Comparison of ENCODE assay signal across 15 cellular contexts in the genomic region with DNA sequence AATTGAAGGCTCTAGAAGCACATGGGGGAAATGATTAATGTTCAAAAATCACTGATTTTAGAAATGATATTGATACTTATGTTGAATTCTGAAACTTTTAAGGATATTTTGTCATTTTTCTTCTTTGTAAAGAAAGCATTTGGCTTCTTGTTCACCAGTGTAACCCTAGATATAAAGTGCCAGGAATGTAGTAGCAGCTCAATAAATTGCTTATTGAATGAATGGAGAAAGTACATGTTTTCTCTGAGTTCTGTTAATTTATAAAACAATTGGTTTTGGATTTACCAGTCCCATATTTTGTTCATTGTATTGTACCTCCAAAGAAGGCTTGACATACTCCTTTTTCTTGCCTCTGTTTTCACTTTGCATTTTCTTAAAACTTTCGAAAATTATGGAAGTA. TPM values are rescaled to one million over a fixed set of nuclear protein-coding genes. Genes with fewer than 3 reads are reported as not detected.
DNase-seq lines count a peak whose midpoint lies in the region; ATAC-seq, FAIRE-seq and TF ChIP-seq lines count a peak whose summit lies in the region.
"Had no signal": no experiment of that assay in that cellular context is flagged by ENCODE, and none has a peak within 500 bp of the region (broad histone marks: within the 10 kb centered on the region; RNA-seq: fewer than 3 reads in every experiment).

No MANE protein-coding gene starts in this region.

- no peak for DNase-seq in T-helper 2 cell treated with Interferon-gamma antibody and Interleukin-4, amounts not matched to agents 5 μg/mL and 100 μg/mL, for 36 hours (ENCODE audit: low spot score)
- no peak for DNase-seq in T-helper 2 cell
- DNase-seq in K562 (ENCODE audit: extremely low read depth in 1 of 4, low spot score in 3 of 4): no peak
- no peak for DNase-seq in neural crest cell (ENCODE audit: low read depth, low spot score)
- DNase-seq in small intestine: no peak
- no peak for DNase-seq in caudate nucleus (lab: John Stamatoyannopoulos, UW)
- DNase-seq: 8988T; amygdala; DMS79; mammary epithelial cell; NCI-H1930; stimulated activated CD4-positive, alpha-beta T cell treated with anti-CD3 and anti-CD28 coated beads, Interleukin-4, amount 100 ng/mL, for 24 hours had no signal

- intact Hi-C loops in K562 (cut with micrococcal nuclease): no loop called here

- CTCF ChIA-PET in K562 (lab: Yijun Ruan, JAX; ENCODE audit: low intra/inter-chr PET ratio): no interaction called here

- H3K4me3 Mint-ChIP-seq in T-helper 2 cell treated with Interferon-gamma antibody and Interleukin-4, amounts not matched to agents 5 μg/mL and 100 μg/mL, for 36 hours: peak overlapping the region; percentile 97
- H3K4me3 Mint-ChIP-seq in neural crest cell: peak overlapping the region; percentile 61

- H3K27me3 ChIP-seq in HUES48 (ENCODE audit: control insufficient read depth, insufficient read depth, low read length) (peaks cover 39% of the 10 kb centered on the region), K562 (ENCODE audit: control insufficient read depth in 2 of 2, insufficient read depth in 2 of 2, low read length in 2 of 2) (peaks cover 29 to 31% of the 10 kb centered on the region in 2 experiments), small intestine (ENCODE audit: control insufficient read depth in 2 of 2, insufficient read depth in 2 of 2, low read length in 2 of 2) (no peaks in the 10 kb centered on the region)

- H3K9ac ChIP-seq in HUES48 (ENCODE audit: low read depth, low read length) (no peak overlapping the region), K562 (ENCODE audit: insufficient read depth in 1 of 2, low read depth in 2 of 2, low read length in 2 of 2) (no peak overlapping the region)

- no peak for TF ChIP-seq POLR2A in K562 (conservative IDR thresholded peaks at IDR 0.05)

- no peak overlapping the region for H2AFZ ChIP-seq in K562 (ENCODE audit: low read depth, low read length)

- no TSS peak for BruUV-seq in K562 (replicated peaks; lab: Mats Ljungman, UMichigan)

- no peak for TF ChIP-seq EP300 in K562 (IDR thresholded peaks at IDR 0.05; ENCODE audit: low read length)

- no peaks in the 10 kb centered on the region for H3K9me3 Mint-ChIP-seq in T-helper 2 cell treated with Interferon-gamma antibody and Interleukin-4, amounts not matched to agents 5 μg/mL and 100 μg/mL, for 36 hours
- no peaks in the 10 kb centered on the region for H3K9me3 Mint-ChIP-seq in neural crest cell

- 0% methylated on average over 1 of the region's 1 CpG for WGBS in K562 (ENCODE audit: insufficient coverage, low coverage, missing lambda C conversion rate)
- 82 to 95% (median 89%) methylated on average over 1 of the region's 1 CpG for WGBS in small intestine, 3 donors

- no peak for TF ChIP-seq RAD21 in K562 (CRISPR knock-in tag; conservative IDR thresholded peaks at IDR 0.05 in 1 of 2, IDR thresholded peaks at IDR 0.05 in 1 of 2)

- POLR2A ChIA-PET in K562 (lab: Yijun Ruan, JAX): no interaction called here

- H3K4me1 Mint-ChIP-seq in T-helper 2 cell treated with Interferon-gamma antibody and Interleukin-4, amounts not matched to agents 5 μg/mL and 100 μg/mL, for 36 hours (ENCODE audit: low read depth): peaks cover 61% of the 10 kb centered on the region
- peaks cover 38% of the 10 kb centered on the region for H3K4me1 Mint-ChIP-seq in neural crest cell

- H3K36me3 ChIP-seq in HUES48 (ENCODE audit: control insufficient read depth, insufficient read depth, low read length) (no peaks in the 10 kb centered on the region), K562 (ENCODE audit: control insufficient read depth, insufficient read depth, low read length) (no peaks in the 10 kb centered on the region), small intestine (ENCODE audit: control insufficient read depth in 2 of 2, insufficient read depth in 2 of 2, low read length in 2 of 2) (no peaks in the 10 kb centered on the region)

- H3K27ac Mint-ChIP-seq in T-helper 2 cell treated with Interferon-gamma antibody and Interleukin-4, amounts not matched to agents 5 μg/mL and 100 μg/mL, for 36 hours: peak overlapping the region; percentile 88
- H3K27ac Mint-ChIP-seq in neural crest cell (ENCODE audit: unreplicated experiment): no peak overlapping the region

- H3K4me3 ChIP-seq in HUES48 (ENCODE audit: low read depth, low read length) (peak overlapping the region; percentile 82; the same call in 1 of the 2 replicates), K562 (no peak overlapping the region), small intestine (ENCODE audit: low read depth in 1 of 2, low read length in 2 of 2) (no peak overlapping the region)

- H3K4me2 ChIP-seq in K562 (ENCODE audit: insufficient read depth, low read length): no peak overlapping the region

- peaks cover 19% of the 10 kb centered on the region for H3K36me3 Mint-ChIP-seq in T-helper 2 cell treated with Interferon-gamma antibody and Interleukin-4, amounts not matched to agents 5 μg/mL and 100 μg/mL, for 36 hours (ENCODE audit: low read depth)
- H3K36me3 Mint-ChIP-seq in neural crest cell (ENCODE audit: low read depth): no peaks in the 10 kb centered on the region

- no peaks in the 10 kb centered on the region for H3K9me1 ChIP-seq in K562 (ENCODE audit: control insufficient read depth, insufficient read depth, low read length)

- H3K9me3 ChIP-seq in HUES48 (ENCODE audit: control insufficient read depth, insufficient read depth, low read length) (no peaks in the 10 kb centered on the region), K562 (replicated peaks; ENCODE audit: control insufficient read depth, insufficient read depth, low read depth, low read length) (no peaks in the 10 kb centered on the region), small intestine (ENCODE audit: control insufficient read depth, low read depth) (no peaks in the 10 kb centered on the region)

- peaks cover 2% of the 10 kb centered on the region for H3K27me3 Mint-ChIP-seq in T-helper 2 cell treated with Interferon-gamma antibody and Interleukin-4, amounts not matched to agents 5 μg/mL and 100 μg/mL, for 36 hours (ENCODE audit: low read depth)
- H3K27me3 Mint-ChIP-seq in neural crest cell (ENCODE audit: low read depth): no peaks in the 10 kb centered on the region

- no peak overlapping the region for H3K27ac ChIP-seq in HUES48 (ENCODE audit: low read depth, low read length)
- H3K27ac ChIP-seq in K562 (ENCODE audit: extremely low read depth, low read depth, low read length): no peak overlapping the region
- H3K27ac ChIP-seq in small intestine (ENCODE audit: low read depth in 1 of 2, low read length in 1 of 2): no peak overlapping the region
- no peak overlapping the region for H3K27ac ChIP-seq in caudate nucleus (ENCODE audit: low read depth, low read length)

- in situ Hi-C loops in K562 (cut with MboI): no loop called here

- ATAC-seq in K562 (no peak), HG03025 (IDR thresholded peaks at IDR 0.05; ENCODE audit: low FRiP score, unreplicated experiment) (no peak)
- ATAC-seq: activated CD4-positive, CD25-positive, alpha-beta regulatory T cell treated with anti-CD3 and anti-CD28 coated beads, Interleukin-2, amount 50 U/mL, for 24 hours had no signal

- no peaks in the 10 kb centered on the region for H3K79me2 ChIP-seq in K562 (ENCODE audit: control insufficient read depth, insufficient read depth, low read length)

- peaks cover 55% of the 10 kb centered on the region for H3K4me1 ChIP-seq in HUES48 (ENCODE audit: control insufficient read depth, insufficient read depth, low read length)
- H3K4me1 ChIP-seq in K562 (replicated peaks in 1 of 2; ENCODE audit: control insufficient read depth in 2 of 2, insufficient read depth in 2 of 2, low read length in 2 of 2): peaks cover 0 to 17% of the 10 kb centered on the region in 2 experiments; a peak in 3 of 5 replicates
- peaks cover 6 to 13% of the 10 kb centered on the region in 2 donors for H3K4me1 ChIP-seq in small intestine (ENCODE audit: control insufficient read depth in 2 of 2, insufficient read depth in 1 of 2, low read depth in 1 of 2, low read length in 1 of 2)

- TF ChIP-seq CTCF in K562 (IDR thresholded peaks at IDR 0.05 in 2 of 3, conservative IDR thresholded peaks at IDR 0.05 in 1 of 3; ENCODE audit: insufficient read depth in 2 of 3, low read depth in 1 of 3, low read length in 3 of 3) (no peak), neural crest cell (conservative IDR thresholded peaks at IDR 0.05) (no peak)

- FAIRE-seq in K562 (lab: Jason Lieb, UNC) (no peak), small intestine (lab: Jason Lieb, UNC) (no peak)

- no peaks in the 10 kb centered on the region for H4K20me1 ChIP-seq in K562 (replicated peaks; ENCODE audit: control insufficient read depth, insufficient read depth, low read length)

RNA-seq across cellular contexts. Expression of a gene that starts 2.4 kb away (rescaled TPM):
- 0.12 and 0.46 TPM in 2 replicates for total RNA-seq in K562 (2011; cell fraction: chromatin; rRNA removed; ENCODE audit: low replicate concordance)
- total RNA-seq in K562 (2011; cell fraction: nucleolus; rRNA removed): 0.33 and 0.39 TPM in 2 replicates
- total RNA-seq in K562 (2011; cell fraction: nucleoplasm; rRNA removed): 0.31 and 0.37 TPM in 2 replicates
- 0.04 and 0.09 TPM in 2 replicates for total RNA-seq in K562 (2014; rRNA removed)
- total RNA-seq in K562 (2014; rRNA removed; fragmentation: Illumina TruSeq; extraction: Trizol): 0.10 and 0.11 TPM in 2 replicates
- 0.11 TPM in 2 replicates for total RNA-seq in K562 (2015; rRNA removed; fragmentation: Illumina TruSeq; extraction: Trizol)
- 0.18 and 0.20 TPM in 2 replicates for total RNA-seq in K562 (2021)
- 0.11 and 0.17 TPM in 2 replicates for polyA plus RNA-seq in K562 (2011; rRNA removed)
- 0.07 and 0.10 TPM in 2 replicates for polyA plus RNA-seq in K562 (2011; cell fraction: cytosol; rRNA removed)
- polyA plus RNA-seq in K562 (2011; cell fraction: nucleus; rRNA removed): 0.14 and 0.15 TPM in 2 replicates
- 0.05 and 0.08 TPM in 2 replicates for polyA plus RNA-seq in K562 (2012)
- 0.06 and 0.09 TPM in 2 replicates for polyA plus RNA-seq in K562 (2014; fragmentation: Illumina TruSeq; extraction: Trizol)
- under 1 TPM in 1 of 2 experiments, not detected in 1; 0.03 TPM for polyA plus RNA-seq in K562 (2014; fragmentation: Nextera tagmentation; extraction: Ambion mirVana)
- polyA plus RNA-seq in K562 (2014; rRNA removed): not detected in 2 replicates
- polyA minus RNA-seq in K562 (2011; rRNA and poly(A)+ RNA removed): 0.53 and 0.54 TPM in 2 replicates
- polyA minus RNA-seq in K562 (2011; cell fraction: cytosol; rRNA and poly(A)+ RNA removed): 0.29 TPM in 1 of 2 replicates, not detected in the other
- 0.40 and 0.56 TPM in 2 replicates for polyA minus RNA-seq in K562 (2011; cell fraction: nucleus; rRNA and poly(A)+ RNA removed)
- total RNA-seq in neural crest cell: 9.4 and 10.5 TPM in 2 replicates
- polyA plus RNA-seq in small intestine: 10 to 100 TPM in 1 of 3 donors, 1 to 10 TPM in 2; 4.0 to 14.3 (median 6.5) TPM
